3 cellular contexts compared by ENCODE assay signal in the genomic region with DNA sequence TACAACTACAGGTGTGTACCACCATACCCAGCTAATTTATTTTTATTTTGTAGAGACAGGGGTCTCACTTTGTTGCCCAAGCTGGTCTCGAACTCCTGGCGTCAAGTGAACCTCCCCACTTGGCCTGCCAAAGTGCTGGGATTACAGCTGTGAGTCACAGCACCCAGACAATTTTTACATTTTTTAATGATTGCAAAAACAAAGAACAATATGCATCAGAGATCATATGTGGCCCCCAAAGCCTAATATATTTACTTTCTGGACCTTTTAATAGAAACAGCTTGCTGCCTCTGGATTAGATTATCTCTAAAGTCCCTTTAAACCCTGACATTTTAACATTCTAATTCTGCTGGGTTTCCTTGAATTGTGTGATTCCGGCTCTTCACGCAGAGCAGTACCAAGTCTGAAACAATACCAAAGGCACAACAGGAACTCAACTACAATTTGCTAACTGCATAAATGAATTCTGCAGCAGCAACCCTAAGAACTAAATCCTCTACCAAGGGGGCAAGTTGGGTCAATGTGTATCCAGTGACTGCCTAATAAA.
TF ChIP-seq lines count a peak whose summit lies in the region.

No MANE protein-coding gene starts in this region.

TF ChIP-seq in liver, 16 proteins besides CTCF, POLR2A, EP300 and RAD21:
- peak; percentile 63 for TF ChIP-seq NR2F2 (IDR thresholded peaks at IDR 0.05)
- no peak for TF ChIP-seq TAF1 (conservative IDR thresholded peaks at IDR 0.05)
- no peak for TF ChIP-seq HNF4G (IDR thresholded peaks at IDR 0.05)

TF ChIP-seq in HepG2, 621 proteins besides CTCF, POLR2A, EP300 and RAD21:
- TF ChIP-seq DDIT3 (CRISPR knock-in tag; IDR thresholded peaks at IDR 0.05) (no peak), IKZF1 (IDR thresholded peaks at IDR 0.05) (no peak), CREB1 (IDR thresholded peaks at IDR 0.05) (no peak), CREB1 (CRISPR knock-in tag; IDR thresholded peaks at IDR 0.05) (no peak)

TF ChIP-seq in endothelial cell of umbilical vein, 7 proteins besides CTCF, POLR2A, EP300 and RAD21:
- TF ChIP-seq MYC (IDR thresholded peaks at IDR 0.05; ENCODE audit: low read depth, low read length) (no peak), POLR2AphosphoS5 (IDR thresholded peaks at IDR 0.05; ENCODE audit: insufficient read depth, low read depth, low read length) (no peak), FOS (IDR thresholded peaks at IDR 0.05; ENCODE audit: borderline replicate concordance, insufficient read depth, low read length) (no peak), JUN (IDR thresholded peaks at IDR 0.05; ENCODE audit: borderline replicate concordance, insufficient read depth, insufficient read length, low read depth) (no peak), EZH2 (IDR thresholded peaks at IDR 0.05; ENCODE audit: borderline replicate concordance, low read depth, low read length, severe bottlenecking) (no peak), GATA2 (IDR thresholded peaks at IDR 0.05; ENCODE audit: insufficient read depth, insufficient read length, low read depth, low read length) (no peak)
- TF ChIP-seq, protein P1, sequence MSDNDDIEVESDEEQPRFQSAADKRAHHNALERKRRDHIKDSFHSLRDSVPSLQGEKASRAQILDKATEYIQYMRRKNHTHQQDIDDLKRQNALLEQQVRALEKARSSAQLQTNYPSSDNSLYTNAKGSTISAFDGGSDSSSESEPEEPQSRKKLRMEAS (IDR thresholded peaks at IDR 0.05; ENCODE audit: insufficient read depth, insufficient read length), result no peak
